ENCODE assay signal across 8 cellular contexts in the genomic region with DNA sequence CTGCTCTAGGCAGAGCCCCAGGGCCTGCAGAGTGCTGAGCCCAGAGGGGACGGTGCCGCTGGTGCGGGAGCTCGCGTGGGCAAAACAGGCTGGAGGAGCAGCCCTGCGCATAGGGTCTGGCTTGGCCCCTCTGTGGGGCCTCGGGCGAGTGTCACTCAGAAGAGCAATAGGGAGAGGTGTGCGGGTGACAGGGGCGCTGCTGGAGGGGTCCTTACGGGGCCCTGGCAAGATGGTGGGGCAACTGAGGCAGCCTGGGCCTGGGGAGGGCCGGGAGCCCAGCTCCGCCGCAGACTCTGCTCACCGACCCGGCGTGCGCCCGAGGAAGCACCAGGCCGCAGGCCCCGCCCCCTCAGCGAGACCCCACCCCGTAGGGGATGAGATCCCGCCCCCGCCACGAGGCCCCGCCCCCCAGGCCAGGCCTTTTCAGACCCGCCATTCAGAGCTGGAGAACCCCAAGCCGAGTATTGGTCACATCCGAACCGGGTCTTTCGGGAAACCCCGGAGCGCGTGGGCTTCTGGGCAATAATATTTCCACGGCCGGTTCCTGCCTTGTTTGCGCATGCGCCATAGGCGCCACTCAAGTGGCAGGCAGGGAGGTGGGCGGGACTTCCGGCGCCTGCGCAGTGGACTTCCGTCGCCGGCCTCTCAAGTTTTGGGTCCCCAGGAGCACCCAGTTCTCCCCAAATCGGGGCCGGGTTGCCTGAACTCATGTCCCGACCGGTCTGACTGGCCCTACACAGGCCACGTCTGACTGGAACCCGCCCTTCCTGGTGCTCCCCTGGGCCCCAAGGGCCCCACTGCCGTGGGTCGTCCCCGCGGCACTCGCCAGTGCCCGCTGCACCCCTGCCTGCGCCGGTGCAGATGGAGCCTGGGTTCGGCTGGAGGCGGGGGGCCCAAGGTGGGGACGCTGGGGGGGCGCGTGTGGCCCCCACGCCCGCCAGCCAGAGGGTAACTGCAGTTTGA. TPM values are rescaled to one million over a fixed set of nuclear protein-coding genes. Genes with fewer than 3 reads are reported as not detected.
DNase-seq lines count a peak whose midpoint lies in the region; ATAC-seq and TF ChIP-seq lines count a peak whose summit lies in the region.

No MANE protein-coding gene starts in this region.

- H3K4me1 ChIP-seq in CD4-positive, CD25-positive, alpha-beta regulatory T cell (ENCODE audit: control insufficient read depth, insufficient read depth, low read length, poor library complexity, severe bottlenecking): peaks cover 21% of the 10 kb centered on the region
- peaks cover 0 to 17% (median 5%) of the 10 kb centered on the region in 4 donors for H3K4me1 ChIP-seq in right lobe of liver

- peak; percentile 50 for TF ChIP-seq POLR2A in right lobe of liver (IDR thresholded peaks at IDR 0.05)

- no peaks in the 10 kb centered on the region for H3K9me3 Mint-ChIP-seq in CD4-positive, CD25-positive, alpha-beta regulatory T cell

- 0% methylated on average over 16 of the region's 68 CpGs for WGBS in right lobe of liver (ENCODE audit: insufficient coverage, low coverage, low lambda C conversion rate, missing lambda C conversion rate)

- H3K4me1 Mint-ChIP-seq in CD4-positive, CD25-positive, alpha-beta regulatory T cell: peaks cover 0 to 13% (median 7%) of the 10 kb centered on the region in 4 donors

- H3K27ac Mint-ChIP-seq in CD4-positive, CD25-positive, alpha-beta regulatory T cell: peak overlapping the region in 2 of 3 donors; percentile 38 to 89

- TF ChIP-seq CTCF in dorsolateral prefrontal cortex (IDR thresholded peaks at IDR 0.05 in 54 of 56, conservative IDR thresholded peaks at IDR 0.05 in 2 of 56; ENCODE audit: low read depth in 1 of 56, partially characterized antibody in 56 of 56) (peak in 14 of 56 donors; percentile 10 to 51 (median 19)), right lobe of liver (IDR thresholded peaks at IDR 0.05) (no peak)

- no peaks in the 10 kb centered on the region for H3K9me3 ChIP-seq in CD4-positive, CD25-positive, alpha-beta regulatory T cell (ENCODE audit: control insufficient read depth in 2 of 2, low read length in 2 of 2)
- H3K9me3 ChIP-seq in right lobe of liver: no peaks in the 10 kb centered on the region

- no peaks in the 10 kb centered on the region for H3K36me3 ChIP-seq in CD4-positive, CD25-positive, alpha-beta regulatory T cell (ENCODE audit: control insufficient read depth, insufficient read depth, low read length)
- no peaks in the 10 kb centered on the region for H3K36me3 ChIP-seq in right lobe of liver

- intact Hi-C loops in dorsolateral prefrontal cortex (cut with DNase I): loop anchor here (1.0 to 2.0 kb wide), 3 partner anchors 17 to 35 kb away; a partner anchor contains a TSS
- intact Hi-C loops in right lobe of liver (cut with DNase I): no loop called here

- peak overlapping the region; percentile 90 for H3K27ac ChIP-seq in CD4-positive, CD25-positive, alpha-beta regulatory T cell (ENCODE audit: insufficient read depth, low read length, poor library complexity, severe bottlenecking)
- peak overlapping the region; percentile 38 to 97 (median 88) for H3K27ac ChIP-seq in dorsolateral prefrontal cortex
- peak overlapping the region; percentile 65 to 80 (median 72) for H3K27ac ChIP-seq in right lobe of liver

- H3K27me3 Mint-ChIP-seq in CD4-positive, CD25-positive, alpha-beta regulatory T cell: peaks cover 5% of the 10 kb centered on the region

- peak; percentile 91 to 94 for ATAC-seq in CD4-positive, CD25-positive, alpha-beta regulatory T cell (ENCODE audit: low read depth in 2 of 2)
- peak; percentile 60 for ATAC-seq in GM19438 (IDR thresholded peaks at IDR 0.05; ENCODE audit: low read depth, unreplicated experiment)
- peak; percentile 63 for ATAC-seq in HG03571 (IDR thresholded peaks at IDR 0.05; ENCODE audit: unreplicated experiment)
- peak; percentile 90 to 92 (median 90) for ATAC-seq in right lobe of liver

- H3K36me3 Mint-ChIP-seq in CD4-positive, CD25-positive, alpha-beta regulatory T cell: no peaks in the 10 kb centered on the region

- peak overlapping the region; percentile 59 for H3K4me3 ChIP-seq in CD4-positive, CD25-positive, alpha-beta regulatory T cell (ENCODE audit: low read depth, low read length)
- peak overlapping the region; percentile 46 to 97 (median 78) for H3K4me3 ChIP-seq in dorsolateral prefrontal cortex
- peak overlapping the region; percentile 76 to 87 (median 85) for H3K4me3 ChIP-seq in right lobe of liver

- peak; percentile 97 to 99 (median 99) for DNase-seq in CD4-positive, CD25-positive, alpha-beta regulatory T cell
- DNase-seq in NCI-H774 (lab: John Stamatoyannopoulos, UW): peak; percentile 97
- peak; percentile 97 to 98 for DNase-seq in activated CD4-positive, alpha-beta T cell treated with anti-CD3 and anti-CD28 coated beads, Interleukin-2, amount 50 U/mL, for 48 hours
- peak; percentile 93 to 97 (median 96) for DNase-seq in dorsolateral prefrontal cortex
- peak; percentile 97 to 98 (median 98) for DNase-seq in right lobe of liver
- peak; percentile 99 for DNase-seq in stimulated activated CD4-positive, alpha-beta T cell treated with anti-CD3 and anti-CD28 coated beads, Interleukin-4, amount 100 ng/mL, for 24 hours

- no peaks in the 10 kb centered on the region for H3K27me3 ChIP-seq in CD4-positive, CD25-positive, alpha-beta regulatory T cell (ENCODE audit: control insufficient read depth, insufficient read depth, low read length)
- peaks cover 0 to 4% (median 0%) of the 10 kb centered on the region in 45 donors for H3K27me3 ChIP-seq in dorsolateral prefrontal cortex
- H3K27me3 ChIP-seq in right lobe of liver: no peaks in the 10 kb centered on the region

- H3K4me3 Mint-ChIP-seq in CD4-positive, CD25-positive, alpha-beta regulatory T cell: peak overlapping the region; percentile 81 to 93 (median 83)

RNA-seq across cellular contexts. Expression of a gene that starts 1.3 kb away (rescaled TPM):
- 1.2 TPM for total RNA-seq in CD4-positive, CD25-positive, alpha-beta regulatory T cell
- not detected for polyA plus RNA-seq in CD4-positive, CD25-positive, alpha-beta regulatory T cell
- total RNA-seq in dorsolateral prefrontal cortex: 100 to 1,000 TPM in 8 of 120 experiments, 10 to 100 TPM in 112; 32.4 to 114 (median 78.0) TPM
- total RNA-seq in right lobe of liver: 10 to 100 TPM in 1 of 6 experiments, 1 to 10 TPM in 5; 3.5 to 12.2 (median 4.5) TPM

RNA-seq across cellular contexts. Expression of a gene that starts 1.6 kb away (rescaled TPM):
- total RNA-seq in CD4-positive, CD25-positive, alpha-beta regulatory T cell: not detected
- not detected for polyA plus RNA-seq in CD4-positive, CD25-positive, alpha-beta regulatory T cell
- total RNA-seq in dorsolateral prefrontal cortex (1 to 10 TPM in 46 of 120 experiments, under 1 TPM in 59, not detected in 15; 0.41 to 2.6 (median 0.91) TPM), right lobe of liver (1 to 10 TPM in 1 of 6 experiments, under 1 TPM in 4, not detected in 1; 0.20 to 1.2 (median 0.31) TPM)

RNA-seq across cellular contexts. Expression of a gene that starts 3.9 kb away (rescaled TPM):
- not detected for total RNA-seq in CD4-positive, CD25-positive, alpha-beta regulatory T cell
- not detected for polyA plus RNA-seq in CD4-positive, CD25-positive, alpha-beta regulatory T cell
- under 1 TPM in 1 of 120 experiments, not detected in 119; 0.26 TPM for total RNA-seq in dorsolateral prefrontal cortex
- not detected for total RNA-seq in right lobe of liver

RNA-seq across cellular contexts. Expression of a gene that starts 7.3 kb away (rescaled TPM):
- total RNA-seq in CD4-positive, CD25-positive, alpha-beta regulatory T cell: not detected
- not detected for polyA plus RNA-seq in CD4-positive, CD25-positive, alpha-beta regulatory T cell
- total RNA-seq in dorsolateral prefrontal cortex: under 1 TPM in 13 of 120 experiments, not detected in 107; 0.21 to 0.59 (median 0.28) TPM
- total RNA-seq in right lobe of liver: not detected

RNA-seq across cellular contexts. Expression of a gene that starts 17.7 kb away (rescaled TPM):
- total RNA-seq in CD4-positive, CD25-positive, alpha-beta regulatory T cell: 100 TPM
- polyA plus RNA-seq in CD4-positive, CD25-positive, alpha-beta regulatory T cell: 10 to 100 TPM; 56.7 to 87.4 (median 71.8) TPM
- 100 to 1,000 TPM; 132 to 331 (median 230) TPM for total RNA-seq in dorsolateral prefrontal cortex
- total RNA-seq in right lobe of liver: 100 to 1,000 TPM in 5 of 6 experiments, 10 to 100 TPM in 1; 88.4 to 274 (median 124) TPM

Comparison
In these comparisons a context has a peak if more than half of its experiments do, and no peak if none do; other contexts are left out.
1. Peak in every context shown above with its lines: DNase-seq, ATAC-seq, H3K4me3 ChIP-seq and H3K27ac ChIP-seq.
2. intact Hi-C loops: an anchor here in dorsolateral prefrontal cortex (1.0 to 2.0 kb wide); none called in right lobe of liver.